ENCODE assay signal across 1 cellular context in genomic region chr10:103197177-103197576, GRCh38.
A peak's percentile ranks its signal among the peaks of the same experiment; 100 is the strongest.
TF ChIP-seq lines count a peak whose summit lies in the region.

No MANE protein-coding gene starts in this region.

TF ChIP-seq in K562, 482 proteins besides CTCF, POLR2A, EP300 and RAD21 (continued from another document):
- TF ChIP-seq ZNF398 (CRISPR knock-in tag; IDR thresholded peaks at IDR 0.05), result no peak
- no peak for TF ChIP-seq ZNF561 (CRISPR knock-in tag; conservative IDR thresholded peaks at IDR 0.05)
- peak; percentile 31; the same call in 1 of the 2 replicates for TF ChIP-seq VEZF1 (CRISPR knock-in tag; IDR thresholded peaks at IDR 0.05)
- no peak for TF ChIP-seq MCM3 (IDR thresholded peaks at IDR 0.05)
- TF ChIP-seq SPI1 (IDR thresholded peaks at IDR 0.05; ENCODE audit: borderline replicate concordance, low read depth, low read length), result 0 out of 2 replicates have a peak, but pooled peaks have one; percentile 7
- TF ChIP-seq PHTF2 (CRISPR knock-in tag; IDR thresholded peaks at IDR 0.05), result no peak
- TF ChIP-seq CREB3 (tag; conservative IDR thresholded peaks at IDR 0.05; ENCODE audit: low read depth), result peak; percentile 38; the same call in 1 of the 2 replicates
- TF ChIP-seq ZNF77 (CRISPR knock-in tag; IDR thresholded peaks at IDR 0.05), result no peak
- no peak for TF ChIP-seq ZC3H4 (CRISPR knock-in tag; IDR thresholded peaks at IDR 0.05; ENCODE audit: borderline replicate concordance)
- TF ChIP-seq ZNF644 (tag; IDR thresholded peaks at IDR 0.05; ENCODE audit: low read depth), result no peak
- peak; percentile 37; the same call in 1 of the 2 replicates for TF ChIP-seq NFIC (IDR thresholded peaks at IDR 0.05)
- no peak for TF ChIP-seq ATF4 (CRISPR knock-in tag; IDR thresholded peaks at IDR 0.05)
- TF ChIP-seq PURB (CRISPR knock-in tag; IDR thresholded peaks at IDR 0.05; ENCODE audit: low read depth), result no peak
- TF ChIP-seq ETV1 (tag; conservative IDR thresholded peaks at IDR 0.05; ENCODE audit: low read depth), result peak; percentile 90
- TF ChIP-seq HOXB6 (CRISPR knock-in tag; IDR thresholded peaks at IDR 0.05; ENCODE audit: borderline replicate concordance), result no peak
- no peak for TF ChIP-seq MBD1 (CRISPR knock-in tag; IDR thresholded peaks at IDR 0.05)
- no peak for TF ChIP-seq SMARCB1 (IDR thresholded peaks at IDR 0.05; ENCODE audit: insufficient read length, low read depth)
- TF ChIP-seq ZNF311 (CRISPR knock-in tag; IDR thresholded peaks at IDR 0.05), result no peak
- TF ChIP-seq ELF4 (CRISPR knock-in tag; IDR thresholded peaks at IDR 0.05), result 0 out of 2 replicates have a peak, but pooled peaks have one; percentile 65
- TF ChIP-seq NR4A1 (CRISPR knock-in tag; IDR thresholded peaks at IDR 0.05), result no peak
- TF ChIP-seq NR4A1 (tag; IDR thresholded peaks at IDR 0.05), result no peak
- no peak for TF ChIP-seq HNRNPH1 (optimal IDR thresholded peaks at IDR 0.05; ENCODE audit: low read depth, low read length)
- no peak for TF ChIP-seq SAP30 (IDR thresholded peaks at IDR 0.05; ENCODE audit: borderline replicate concordance, insufficient read depth, low read depth, low read length, poor library complexity, severe bottlenecking)
- TF ChIP-seq ZNF695 (CRISPR knock-in tag; IDR thresholded peaks at IDR 0.05), result no peak
- TF ChIP-seq TCF15 (CRISPR knock-in tag; IDR thresholded peaks at IDR 0.05), result no peak
- no peak; the same call in 1 of the 2 replicates for TF ChIP-seq PHF8 (IDR thresholded peaks at IDR 0.05; ENCODE audit: borderline replicate concordance, low read length)
- TF ChIP-seq ZSCAN29 (IDR thresholded peaks at IDR 0.05), result no peak
- 0 out of 4 replicates have a peak, but pooled peaks of 1 of the 2 experiments have one; percentile 49 for TF ChIP-seq TEAD1 (CRISPR knock-in tag; IDR thresholded peaks at IDR 0.05)
- TF ChIP-seq PATZ1 (CRISPR knock-in tag; IDR thresholded peaks at IDR 0.05; ENCODE audit: borderline replicate concordance), result no peak
- no peak for TF ChIP-seq ZNF212 (CRISPR knock-in tag; IDR thresholded peaks at IDR 0.05)
- peak; percentile 55; the same call in 1 of the 2 replicates for TF ChIP-seq TOE1 (IDR thresholded peaks at IDR 0.05; ENCODE audit: borderline replicate concordance)
- TF ChIP-seq TOE1 (CRISPR knock-in tag; IDR thresholded peaks at IDR 0.05; ENCODE audit: borderline replicate concordance, low read depth), result no peak
- TF ChIP-seq E2F1 (CRISPR knock-in tag; IDR thresholded peaks at IDR 0.05), result no peak
- peak; percentile 8; the same call in 1 of the 2 replicates for TF ChIP-seq CREM (IDR thresholded peaks at IDR 0.05; ENCODE audit: low read depth)
- TF ChIP-seq MNT (conservative IDR thresholded peaks at IDR 0.05), result 0 out of 4 replicates have a peak, but pooled peaks of 1 of the 2 experiments have one; percentile 30
- TF ChIP-seq ZNF263 (CRISPR knock-in tag; IDR thresholded peaks at IDR 0.05; ENCODE audit: borderline replicate concordance), result no peak
- TF ChIP-seq SNAPC5 (CRISPR knock-in tag; IDR thresholded peaks at IDR 0.05), result no peak
- TF ChIP-seq THAP7 (CRISPR knock-in tag; IDR thresholded peaks at IDR 0.05), result no peak
- no peak for TF ChIP-seq ZNF224 (CRISPR knock-in tag; IDR thresholded peaks at IDR 0.05)
- TF ChIP-seq DMBX1 (CRISPR knock-in tag; IDR thresholded peaks at IDR 0.05; ENCODE audit: borderline replicate concordance), result peak; percentile 92
- no peak for TF ChIP-seq ZNF184 (CRISPR knock-in tag; IDR thresholded peaks at IDR 0.05)
- no peak for TF ChIP-seq PML (IDR thresholded peaks at IDR 0.05; ENCODE audit: low read length)
- no peak for TF ChIP-seq ZNF134 (CRISPR knock-in tag; conservative IDR thresholded peaks at IDR 0.05)
- TF ChIP-seq MYNN (IDR thresholded peaks at IDR 0.05), result 0 out of 2 replicates have a peak, but pooled peaks have one; percentile 32
- TF ChIP-seq MYNN (CRISPR knock-in tag; IDR thresholded peaks at IDR 0.05), result no peak
- no peak for TF ChIP-seq GTF2F1 (IDR thresholded peaks at IDR 0.05; ENCODE audit: low read depth, low read length)
- peak; percentile 77 for TF ChIP-seq BHLHE40 (IDR thresholded peaks at IDR 0.05; ENCODE audit: low read length)
TF ChIP-seq in K562: peak in this region for 107.
